Comparison of ENCODE assay signal across 1 cellular context in the genomic region with DNA sequence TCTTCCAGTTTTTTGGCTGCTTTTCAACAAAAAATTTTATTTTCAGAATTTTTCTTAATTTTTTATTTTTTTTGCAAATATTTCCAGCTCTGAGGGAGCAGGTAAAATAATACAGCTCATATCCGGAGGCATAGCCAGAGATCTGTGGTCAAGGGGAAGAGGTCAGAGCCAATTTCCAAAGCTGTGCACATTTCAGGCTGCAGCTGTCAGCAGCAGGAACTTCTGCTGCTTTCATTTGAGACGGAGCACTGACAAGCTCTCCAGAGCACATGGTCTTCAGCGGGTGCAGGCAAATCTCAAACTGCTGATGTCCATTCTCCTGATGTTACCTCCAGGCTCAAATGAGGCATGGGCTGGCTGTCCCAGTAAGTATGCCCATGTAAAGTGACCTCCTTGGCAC.
TF ChIP-seq lines count a peak whose summit lies in the region.

No MANE protein-coding gene starts in this region.

TF ChIP-seq in GM23338, 12 proteins besides CTCF, POLR2A, EP300 and RAD21 (continued from another document):
- TF ChIP-seq, protein P1, sequence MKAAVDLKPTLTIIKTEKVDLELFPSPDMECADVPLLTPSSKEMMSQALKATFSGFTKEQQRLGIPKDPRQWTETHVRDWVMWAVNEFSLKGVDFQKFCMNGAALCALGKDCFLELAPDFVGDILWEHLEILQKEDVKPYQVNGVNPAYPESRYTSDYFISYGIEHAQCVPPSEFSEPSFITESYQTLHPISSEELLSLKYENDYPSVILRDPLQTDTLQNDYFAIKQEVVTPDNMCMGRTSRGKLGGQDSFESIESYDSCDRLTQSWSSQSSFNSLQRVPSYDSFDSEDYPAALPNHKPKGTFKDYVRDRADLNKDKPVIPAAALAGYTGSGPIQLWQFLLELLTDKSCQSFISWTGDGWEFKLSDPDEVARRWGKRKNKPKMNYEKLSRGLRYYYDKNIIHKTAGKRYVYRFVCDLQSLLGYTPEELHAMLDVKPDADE (IDR thresholded peaks at IDR 0.05): no peak
